ENCODE assay signal across 8 cellular contexts in the genomic region with DNA sequence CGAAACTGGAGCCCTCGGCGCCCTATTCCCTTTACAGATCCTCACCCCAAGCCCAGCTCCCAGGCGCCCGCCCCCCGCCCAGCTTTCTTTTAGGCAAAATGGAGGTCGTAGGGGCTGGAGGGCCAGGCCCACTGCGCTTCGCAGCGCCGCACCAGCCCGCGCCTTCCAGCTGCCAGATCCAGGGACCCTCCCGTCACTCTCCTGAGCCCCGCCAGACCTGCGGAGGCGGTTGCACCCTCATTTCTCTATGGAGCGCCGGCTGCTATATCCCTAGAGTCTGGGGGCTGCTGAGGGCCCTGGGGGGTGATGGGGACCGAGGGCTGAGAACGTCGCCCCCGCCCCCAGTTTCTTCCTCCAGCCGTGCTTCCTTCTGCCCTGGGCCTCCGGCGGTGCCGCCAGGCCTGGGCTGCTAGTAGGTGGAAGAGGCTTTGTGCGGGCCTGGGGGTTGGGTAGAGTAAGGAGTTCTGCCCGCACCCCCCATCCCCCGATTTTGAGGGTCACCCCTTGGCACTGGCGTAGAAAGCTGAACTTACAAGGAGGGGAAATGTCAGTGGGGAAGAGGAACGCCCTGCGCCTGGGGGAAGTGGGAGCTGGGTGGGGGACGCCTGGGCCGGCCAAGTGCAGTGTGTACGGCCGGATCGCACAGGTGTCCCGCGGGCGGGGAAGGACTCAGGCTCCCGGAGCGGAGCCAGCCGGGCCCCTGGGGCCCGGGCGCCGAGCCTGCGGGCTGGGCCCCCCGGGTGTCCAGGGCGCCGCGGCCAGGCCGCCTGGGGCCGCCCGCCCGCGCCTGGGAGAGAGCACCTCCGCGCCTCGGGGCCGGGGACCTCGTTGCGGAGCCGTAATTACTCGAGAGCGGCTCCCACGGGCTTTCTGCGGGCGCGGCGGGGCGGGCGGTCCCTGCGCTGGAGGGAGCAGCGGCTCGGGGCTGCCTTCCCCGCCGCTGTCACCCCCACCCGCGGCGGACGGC. TPM values are rescaled to one million over a fixed set of nuclear protein-coding genes. Genes with fewer than 3 reads are reported as not detected.
A peak's percentile ranks its signal among the peaks of the same experiment; 100 is the strongest.
DNase-seq lines count a peak whose midpoint lies in the region; ATAC-seq and TF ChIP-seq lines count a peak whose summit lies in the region.

No MANE protein-coding gene starts in this region.

- H3K27ac ChIP-seq in foreskin keratinocyte = peak overlapping the region; percentile 73

- no peaks in the 10 kb centered on the region for H3K27me3 ChIP-seq in foreskin keratinocyte

- peak overlapping the region; percentile 90 for H3K27ac Mint-ChIP-seq in osteocyte (ENCODE audit: unreplicated experiment)

- H3K4me3 Mint-ChIP-seq in osteocyte (ENCODE audit: unreplicated experiment) = peak overlapping the region; percentile 94

- H3K4me3 ChIP-seq in LNCaP clone FGC (ENCODE audit: low read depth, low read length) = peak overlapping the region; percentile 94

- peaks cover 7% of the 10 kb centered on the region for H3K27me3 Mint-ChIP-seq in osteocyte (ENCODE audit: unreplicated experiment)

- TF ChIP-seq CTCF in LNCaP clone FGC (IDR thresholded peaks at IDR 0.05; ENCODE audit: control insufficient read depth, extremely low read depth, insufficient read depth) = no peak
- TF ChIP-seq CTCF in foreskin keratinocyte (conservative IDR thresholded peaks at IDR 0.05) = no peak
- no peak for TF ChIP-seq CTCF in osteocyte (IDR thresholded peaks at IDR 0.05)

- no peaks in the 10 kb centered on the region for H3K4me1 ChIP-seq in foreskin keratinocyte

- ATAC-seq in foreskin keratinocyte (no peak), GM19452 (IDR thresholded peaks at IDR 0.05; ENCODE audit: unreplicated experiment) (no peak)

- H3K4me1 Mint-ChIP-seq in osteocyte (ENCODE audit: unreplicated experiment) = peaks cover 15% of the 10 kb centered on the region

- peaks cover 10% of the 10 kb centered on the region for H3K36me3 Mint-ChIP-seq in osteocyte (ENCODE audit: unreplicated experiment)

- H3K9me3 Mint-ChIP-seq in osteocyte (ENCODE audit: unreplicated experiment) = no peaks in the 10 kb centered on the region

- DNase-seq in D341Med (ENCODE audit: low spot score) = peak; percentile 69
- no peak for DNase-seq in LNCaP clone FGC (ENCODE audit: low read depth)
- peak; percentile 39 for DNase-seq in activated T-helper 9 cell treated with anti-CD3 and anti-CD28 coated beads, Interleukin-2, amount 50 U/mL, for 16 hours (ENCODE audit: low read depth)
- no peak for DNase-seq in foreskin keratinocyte
- DNase-seq in osteocyte (ENCODE audit: extremely low spot score, unreplicated experiment) = no peak
- DNase-seq in GF-D8 (lab: John Stamatoyannopoulos, UW) = no peak
- DNase-seq in MV-4-11 (lab: John Stamatoyannopoulos, UW) = no peak

RNA-seq across cellular contexts. Expression of gene GNB2, which starts 1.2 kb away (rescaled TPM):
- total RNA-seq in foreskin keratinocyte = 207 and 212 TPM in 2 replicates
- polyA plus RNA-seq in foreskin keratinocyte = 353 and 366 TPM in 2 replicates
- total RNA-seq in osteocyte = 229 and 251 TPM in 2 replicates

RNA-seq across cellular contexts. Expression of gene ACTL6B, which starts 18.5 kb away (rescaled TPM):
- total RNA-seq in foreskin keratinocyte (not detected in 2 replicates), osteocyte (not detected in 2 replicates)
- not detected in 2 replicates for polyA plus RNA-seq in foreskin keratinocyte

RNA-seq across cellular contexts. Expression of gene GIGYF1, which starts 19.3 kb away (rescaled TPM):
- total RNA-seq in foreskin keratinocyte (15.6 and 16.0 TPM in 2 replicates), osteocyte (56.3 and 64.6 TPM in 2 replicates)
- 6.9 and 7.3 TPM in 2 replicates for polyA plus RNA-seq in foreskin keratinocyte

RNA-seq across cellular contexts. Expression of gene POP7, which starts 31.2 kb away (rescaled TPM):
- total RNA-seq in foreskin keratinocyte (85.5 and 90.6 TPM in 2 replicates), osteocyte (19.3 and 26.3 TPM in 2 replicates)
- polyA plus RNA-seq in foreskin keratinocyte = 123 and 124 TPM in 2 replicates

RNA-seq across cellular contexts. Expression of gene TFR2, which starts 33.4 kb away (rescaled TPM):
- total RNA-seq in foreskin keratinocyte (0.34 and 0.39 TPM in 2 replicates), osteocyte (0.19 and 0.31 TPM in 2 replicates)
- 0.57 and 0.70 TPM in 2 replicates for polyA plus RNA-seq in foreskin keratinocyte

Comparison
In these comparisons a context has a peak if more than half of its experiments do, and no peak if none do; other contexts are left out.
1. DNase-seq: peak in D341Med (single experiment) and activated T-helper 9 cell treated with anti-CD3 and anti-CD28 coated beads, Interleukin-2, amount 50 U/mL, for 16 hours (single experiment); none in LNCaP clone FGC (single experiment), foreskin keratinocyte (0 of 2), osteocyte (single experiment), GF-D8 (single experiment) and MV-4-11 (single experiment).